In genomic region chr12:123389560-123390351, GRCh38 we compare ENCODE assay signal across 8 cellular contexts. TPM values are rescaled to one million over a fixed set of nuclear protein-coding genes. Genes with fewer than 3 reads are reported as not detected.
DNase-seq lines count a peak whose midpoint lies in the region; ATAC-seq and TF ChIP-seq lines count a peak whose summit lies in the region.

No MANE protein-coding gene starts in this region.

- DNase-seq in GM10248 (ENCODE audit: extremely low spot score) (peak; percentile 76), T-cell (peak in 9 of 34 experiments; percentile 7 to 32 (median 21)), caudate nucleus (lab: John Stamatoyannopoulos, UW) (peak in 8 of 61 donors; percentile 3 to 31 (median 12)), left lung (peak; percentile 76 to 91), NCI-H524 (lab: John Stamatoyannopoulos, UW) (no peak), NCI-H1694 treated with DMSO at 0.1 percent for 48 hours (lab: John Stamatoyannopoulos, UW) (no peak)

- ATAC-seq in HG02588 (IDR thresholded peaks at IDR 0.05; ENCODE audit: unreplicated experiment) (peak; percentile 22), T-cell (replicated peaks in 1 of 4) (peak; percentile 6 to 26 (median 24)), left lung (peak; percentile 77)
- ATAC-seq in stimulated activated memory B cell treated with anti-CD40 and anti-IgM and Interleukin-4, amounts not matched to agents 10 μg/mL and 1 μg/mL and 100 μg/mL, for 72 hours, result peak; percentile 61

- H3K9me3 ChIP-seq in left lung, result no peaks in the 10 kb centered on the region

- no peaks in the 10 kb centered on the region for H3K27me3 Mint-ChIP-seq in T-cell
- H3K27me3 Mint-ChIP-seq in stimulated activated memory B cell treated with anti-CD40 and anti-IgM and Interleukin-4, amounts not matched to agents 10 μg/mL and 1 μg/mL and 100 μg/mL, for 72 hours, result no peaks in the 10 kb centered on the region

- H3K9me3 Mint-ChIP-seq in T-cell, result no peaks in the 10 kb centered on the region
- H3K9me3 Mint-ChIP-seq in stimulated activated memory B cell treated with anti-CD40 and anti-IgM and Interleukin-4, amounts not matched to agents 10 μg/mL and 1 μg/mL and 100 μg/mL, for 72 hours, result no peaks in the 10 kb centered on the region

- H3K27ac ChIP-seq in caudate nucleus (ENCODE audit: low read depth, low read length) (peak overlapping the region; percentile 67), left lung (peak overlapping the region; percentile 85 to 89)

- peaks cover 30 to 46% (median 44%) of the 10 kb centered on the region in 3 donors for H3K4me1 Mint-ChIP-seq in T-cell
- H3K4me1 Mint-ChIP-seq in stimulated activated memory B cell treated with anti-CD40 and anti-IgM and Interleukin-4, amounts not matched to agents 10 μg/mL and 1 μg/mL and 100 μg/mL, for 72 hours, result peaks cover 27% of the 10 kb centered on the region

- H3K4me3 Mint-ChIP-seq in T-cell, result peak overlapping the region; percentile 82 to 87 (median 87)
- peak overlapping the region; percentile 88 for H3K4me3 Mint-ChIP-seq in stimulated activated memory B cell treated with anti-CD40 and anti-IgM and Interleukin-4, amounts not matched to agents 10 μg/mL and 1 μg/mL and 100 μg/mL, for 72 hours

- no peak for TF ChIP-seq CTCF in GM10248 (IDR thresholded peaks at IDR 0.05; ENCODE audit: control extremely low read depth, extremely low read depth, low read depth, missing control alignments)
- no peak for TF ChIP-seq CTCF in left lung (IDR thresholded peaks at IDR 0.05)

- peak overlapping the region; percentile 61 to 81 for H3K4me3 ChIP-seq in left lung

- peak overlapping the region; percentile 88 to 92 for H3K27ac Mint-ChIP-seq in T-cell
- H3K27ac Mint-ChIP-seq in stimulated activated memory B cell treated with anti-CD40 and anti-IgM and Interleukin-4, amounts not matched to agents 10 μg/mL and 1 μg/mL and 100 μg/mL, for 72 hours, result peak overlapping the region; percentile 88

- H3K36me3 Mint-ChIP-seq in T-cell, result peaks cover 14% of the 10 kb centered on the region
- H3K36me3 Mint-ChIP-seq in stimulated activated memory B cell treated with anti-CD40 and anti-IgM and Interleukin-4, amounts not matched to agents 10 μg/mL and 1 μg/mL and 100 μg/mL, for 72 hours, result peaks cover 24% of the 10 kb centered on the region

- CTCF ChIA-PET in GM10248 (lab: Yijun Ruan, JAX) (interaction anchor here (1.7 kb wide), 1 partner anchor 24 kb away, joined by 7 read pairs; no protein-coding TSS in a partner anchor), T-cell (lab: Charles Lee) (no interaction called here)

- H3K27me3 ChIP-seq in left lung, result no peaks in the 10 kb centered on the region

- peaks cover 0 to 40% of the 10 kb centered on the region in 2 donors for H3K36me3 ChIP-seq in left lung

- intact Hi-C loops in left lung (cut with DNase I), result loop anchor here in 1 of 2 donors (5.0 kb wide), 1 partner anchor 193 kb away; the partner anchor contains the start of gene TMED2

- POLR2A ChIA-PET in GM10248 (lab: Yijun Ruan, JAX) (no interaction called here), T-cell (lab: Charles Lee) (no interaction called here)

- H3K4me1 ChIP-seq in left lung, result peaks cover 30 to 63% of the 10 kb centered on the region in 2 donors

RNA-seq across cellular contexts. Expression of gene KMT5A, which starts 5.8 kb away (rescaled TPM):
- total RNA-seq in T-cell (10 to 100 TPM; 21.1 to 34.2 (median 31.8) TPM), left lung (10 to 100 TPM; 39.7 to 42.4 TPM)

RNA-seq across cellular contexts. Expression of gene SBNO1, which starts 25.1 kb away (rescaled TPM):
- total RNA-seq in T-cell (10 to 100 TPM; 36.1 to 42.1 (median 38.6) TPM), left lung (10 to 100 TPM; 26.5 to 32.1 TPM)

RNA-seq across cellular contexts. Expression of gene RILPL2, which starts 46.7 kb away (rescaled TPM):
- 10 to 100 TPM in 1 of 5 donors, 1 to 10 TPM in 4; 6.0 to 10.2 (median 7.1) TPM for total RNA-seq in T-cell
- total RNA-seq in left lung, result 10 to 100 TPM in 1 of 2 donors, 1 to 10 TPM in 1; 8.9 to 14.0 TPM

Comparison
In these comparisons a context has a peak if more than half of its experiments do, and no peak if none do; other contexts are left out.
1. DNase-seq: peak in GM10248 (single experiment) and left lung (2 of 2); none in NCI-H524 (0 of 2) and NCI-H1694 treated with DMSO at 0.1 percent for 48 hours (single experiment).
2. ATAC-seq: peak in every context shown above with its lines; median percentile 77 in left lung; 61 in stimulated activated memory B cell treated with anti-CD40 and anti-IgM and Interleukin-4, amounts not matched to agents 10 μg/mL and 1 μg/mL and 100 μg/mL, for 72 hours; 24 in T-cell; 22 in HG02588.